3 cellular contexts compared by ENCODE assay signal in the genomic region with DNA sequence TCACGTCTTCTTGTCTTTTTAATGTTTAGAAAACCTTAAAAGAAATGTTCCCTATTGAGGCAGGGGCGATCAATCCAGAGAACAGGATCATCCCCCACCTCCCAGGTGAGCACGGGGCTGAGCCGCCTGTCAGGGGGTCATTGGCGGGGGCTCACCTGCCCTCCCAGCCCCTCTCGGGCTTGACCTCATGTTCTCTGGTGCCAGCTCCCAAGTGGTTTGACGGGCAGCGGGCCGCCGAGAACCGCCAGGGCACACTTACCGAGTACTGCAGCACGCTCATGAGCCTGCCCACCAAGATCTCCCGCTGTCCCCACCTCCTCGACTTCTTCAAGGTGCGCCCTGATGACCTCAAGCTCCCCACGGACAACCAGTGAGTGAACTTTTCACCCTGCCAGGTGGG. TPM values are rescaled to one million over a fixed set of nuclear protein-coding genes. Genes with fewer than 3 reads are reported as not detected.
"Had no signal": no experiment of that assay in that cellular context is flagged by ENCODE, and none has a peak within 500 bp of the region (broad histone marks: within the 10 kb centered on the region; RNA-seq: fewer than 3 reads in every experiment).

No MANE protein-coding gene starts in this region.

RNA-seq across cellular contexts. Expression of gene NCF1, which starts 5.2 kb away (rescaled TPM):
- total RNA-seq: GM23248, H4, HFFc6 had no signal
- polyA plus RNA-seq: GM23248 had no signal
